Comparison of ENCODE assay signal across 1 cellular context in the genomic region with DNA sequence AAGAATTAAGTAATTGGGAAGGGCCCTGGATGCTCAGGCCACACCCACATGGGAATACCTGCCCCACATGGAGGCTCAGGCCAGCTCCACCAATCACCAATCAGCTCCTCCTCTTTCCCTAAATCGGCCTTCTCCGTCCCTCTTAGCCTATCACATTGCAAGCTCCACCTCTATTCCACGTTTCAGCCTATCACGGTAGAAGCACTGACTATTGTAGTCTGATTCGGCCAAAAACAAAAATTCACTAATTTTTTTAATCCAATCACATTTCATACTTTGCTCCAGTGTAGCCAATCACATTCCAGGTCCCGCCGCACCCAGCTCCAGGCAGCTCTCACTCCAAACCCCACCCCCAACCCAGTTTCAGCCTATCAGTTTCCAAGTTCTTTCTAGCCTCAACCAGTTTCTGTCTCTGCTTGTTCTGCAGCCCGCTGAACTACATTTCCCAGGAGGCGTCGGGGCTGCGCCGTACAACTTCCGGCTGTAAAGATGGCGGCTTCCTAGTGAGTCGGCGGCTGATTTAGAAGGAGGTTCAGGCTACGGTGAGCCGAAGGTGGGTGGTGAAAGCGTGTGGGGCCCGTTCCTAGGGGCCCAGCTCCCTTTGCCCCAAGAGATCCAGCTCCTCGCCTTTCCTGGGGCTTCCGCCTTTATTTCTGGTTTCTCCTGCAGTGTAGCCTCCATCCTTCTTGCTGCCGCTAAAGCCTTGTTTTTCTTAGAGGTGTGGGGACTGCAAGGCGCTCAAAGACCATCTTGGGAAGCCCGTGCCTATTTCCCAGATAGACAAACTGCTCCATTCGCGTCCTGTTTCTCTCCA.
TF ChIP-seq lines count a peak whose summit lies in the region.

A gene (plus strand): TSS at position 469 of the 814 bp plus-strand sequence. CDS start 1,364 bp downstream, outside the sequence.

TF ChIP-seq in HepG2, 621 proteins besides CTCF, POLR2A, EP300 and RAD21 (continued from another document and continues in another):
- TF ChIP-seq, protein P1, sequence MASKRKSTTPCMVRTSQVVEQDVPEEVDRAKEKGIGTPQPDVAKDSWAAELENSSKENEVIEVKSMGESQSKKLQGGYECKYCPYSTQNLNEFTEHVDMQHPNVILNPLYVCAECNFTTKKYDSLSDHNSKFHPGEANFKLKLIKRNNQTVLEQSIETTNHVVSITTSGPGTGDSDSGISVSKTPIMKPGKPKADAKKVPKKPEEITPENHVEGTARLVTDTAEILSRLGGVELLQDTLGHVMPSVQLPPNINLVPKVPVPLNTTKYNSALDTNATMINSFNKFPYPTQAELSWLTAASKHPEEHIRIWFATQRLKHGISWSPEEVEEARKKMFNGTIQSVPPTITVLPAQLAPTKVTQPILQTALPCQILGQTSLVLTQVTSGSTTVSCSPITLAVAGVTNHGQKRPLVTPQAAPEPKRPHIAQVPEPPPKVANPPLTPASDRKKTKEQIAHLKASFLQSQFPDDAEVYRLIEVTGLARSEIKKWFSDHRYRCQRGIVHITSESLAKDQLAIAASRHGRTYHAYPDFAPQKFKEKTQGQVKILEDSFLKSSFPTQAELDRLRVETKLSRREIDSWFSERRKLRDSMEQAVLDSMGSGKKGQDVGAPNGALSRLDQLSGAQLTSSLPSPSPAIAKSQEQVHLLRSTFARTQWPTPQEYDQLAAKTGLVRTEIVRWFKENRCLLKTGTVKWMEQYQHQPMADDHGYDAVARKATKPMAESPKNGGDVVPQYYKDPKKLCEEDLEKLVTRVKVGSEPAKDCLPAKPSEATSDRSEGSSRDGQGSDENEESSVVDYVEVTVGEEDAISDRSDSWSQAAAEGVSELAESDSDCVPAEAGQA (IDR thresholded peaks at IDR 0.05; ENCODE audit: low read depth) = peak; percentile 88
- TF ChIP-seq, protein P1 (CRISPR knock-in tag; IDR thresholded peaks at IDR 0.05; ENCODE audit: borderline replicate concordance) = no peak
- TF ChIP-seq, protein P2, sequence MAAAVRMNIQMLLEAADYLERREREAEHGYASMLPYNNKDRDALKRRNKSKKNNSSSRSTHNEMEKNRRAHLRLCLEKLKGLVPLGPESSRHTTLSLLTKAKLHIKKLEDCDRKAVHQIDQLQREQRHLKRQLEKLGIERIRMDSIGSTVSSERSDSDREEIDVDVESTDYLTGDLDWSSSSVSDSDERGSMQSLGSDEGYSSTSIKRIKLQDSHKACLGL (CRISPR knock-in tag; IDR thresholded peaks at IDR 0.05) = no peak
- TF ChIP-seq HCFC1 (IDR thresholded peaks at IDR 0.05; ENCODE audit: low read depth, low read length) (peak; percentile 94), SETDB1 (CRISPR knock-in tag; IDR thresholded peaks at IDR 0.05; ENCODE audit: borderline replicate concordance) (no peak), ZNF20 (CRISPR knock-in tag; IDR thresholded peaks at IDR 0.05) (no peak), REXO4 (CRISPR knock-in tag; IDR thresholded peaks at IDR 0.05; ENCODE audit: borderline replicate concordance) (no peak), MLLT10 (CRISPR knock-in tag; IDR thresholded peaks at IDR 0.05) (no peak), JUND (CRISPR knock-in tag; IDR thresholded peaks at IDR 0.05) (no peak), YEATS2 (CRISPR knock-in tag; IDR thresholded peaks at IDR 0.05; ENCODE audit: borderline replicate concordance) (peak; percentile 81; the same call in 1 of the 2 replicates), RBFOX2 (IDR thresholded peaks at IDR 0.05; ENCODE audit: low read depth, low read length) (peak; percentile 49; the same call in 1 of the 2 replicates), HOXA3 (CRISPR knock-in tag; IDR thresholded peaks at IDR 0.05) (peak; percentile 95), GATAD2A (CRISPR knock-in tag; IDR thresholded peaks at IDR 0.05) (peak; percentile 41; the same call in 1 of the 2 replicates), CREM (IDR thresholded peaks at IDR 0.05) (peak; percentile 96), CREM (CRISPR knock-in tag; IDR thresholded peaks at IDR 0.05) (no peak), SIX4 (CRISPR knock-in tag; IDR thresholded peaks at IDR 0.05) (0 out of 2 replicates have a peak, but pooled peaks have one; percentile 17), MIER3 (CRISPR knock-in tag; IDR thresholded peaks at IDR 0.05; ENCODE audit: borderline replicate concordance) (peak; percentile 74; the same call in 1 of the 2 replicates), POLR2AphosphoS5 (IDR thresholded peaks at IDR 0.05; ENCODE audit: low read depth, low read length) (peak; percentile 84), TOE1 (CRISPR knock-in tag; IDR thresholded peaks at IDR 0.05) (no peak), HOXA5 (CRISPR knock-in tag; IDR thresholded peaks at IDR 0.05) (peak; percentile 24; the same call in 1 of the 2 replicates), NCOA5 (CRISPR knock-in tag; IDR thresholded peaks at IDR 0.05) (no peak), SMAD3 (CRISPR knock-in tag; IDR thresholded peaks at IDR 0.05) (no peak), ZNF124 (CRISPR knock-in tag; IDR thresholded peaks at IDR 0.05) (peak; percentile 77; the same call in 1 of the 2 replicates), NFKBIZ (CRISPR knock-in tag; IDR thresholded peaks at IDR 0.05) (no peak)
- TF ChIP-seq, protein P3, sequence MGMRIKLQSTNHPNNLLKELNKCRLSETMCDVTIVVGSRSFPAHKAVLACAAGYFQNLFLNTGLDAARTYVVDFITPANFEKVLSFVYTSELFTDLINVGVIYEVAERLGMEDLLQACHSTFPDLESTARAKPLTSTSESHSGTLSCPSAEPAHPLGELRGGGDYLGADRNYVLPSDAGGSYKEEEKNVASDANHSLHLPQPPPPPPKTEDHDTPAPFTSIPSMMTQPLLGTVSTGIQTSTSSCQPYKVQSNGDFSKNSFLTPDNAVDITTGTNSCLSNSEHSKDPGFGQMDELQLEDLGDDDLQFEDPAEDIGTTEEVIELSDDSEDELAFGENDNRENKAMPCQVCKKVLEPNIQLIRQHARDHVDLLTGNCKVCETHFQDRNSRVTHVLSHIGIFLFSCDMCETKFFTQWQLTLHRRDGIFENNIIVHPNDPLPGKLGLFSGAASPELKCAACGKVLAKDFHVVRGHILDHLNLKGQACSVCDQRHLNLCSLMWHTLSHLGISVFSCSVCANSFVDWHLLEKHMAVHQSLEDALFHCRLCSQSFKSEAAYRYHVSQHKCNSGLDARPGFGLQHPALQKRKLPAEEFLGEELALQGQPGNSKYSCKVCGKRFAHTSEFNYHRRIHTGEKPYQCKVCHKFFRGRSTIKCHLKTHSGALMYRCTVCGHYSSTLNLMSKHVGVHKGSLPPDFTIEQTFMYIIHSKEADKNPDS (CRISPR knock-in tag; IDR thresholded peaks at IDR 0.05) = no peak
- TF ChIP-seq, protein P4, sequence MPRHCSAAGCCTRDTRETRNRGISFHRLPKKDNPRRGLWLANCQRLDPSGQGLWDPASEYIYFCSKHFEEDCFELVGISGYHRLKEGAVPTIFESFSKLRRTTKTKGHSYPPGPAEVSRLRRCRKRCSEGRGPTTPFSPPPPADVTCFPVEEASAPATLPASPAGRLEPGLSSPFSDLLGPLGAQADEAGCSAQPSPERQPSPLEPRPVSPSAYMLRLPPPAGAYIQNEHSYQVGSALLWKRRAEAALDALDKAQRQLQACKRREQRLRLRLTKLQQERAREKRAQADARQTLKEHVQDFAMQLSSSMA (CRISPR knock-in tag; IDR thresholded peaks at IDR 0.05) = 0 out of 2 replicates have a peak, but pooled peaks have one; percentile 54
- TF ChIP-seq, protein P5, sequence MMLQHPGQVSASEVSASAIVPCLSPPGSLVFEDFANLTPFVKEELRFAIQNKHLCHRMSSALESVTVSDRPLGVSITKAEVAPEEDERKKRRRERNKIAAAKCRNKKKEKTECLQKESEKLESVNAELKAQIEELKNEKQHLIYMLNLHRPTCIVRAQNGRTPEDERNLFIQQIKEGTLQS (CRISPR knock-in tag; IDR thresholded peaks at IDR 0.05) = no peak
- TF ChIP-seq, protein P6, sequence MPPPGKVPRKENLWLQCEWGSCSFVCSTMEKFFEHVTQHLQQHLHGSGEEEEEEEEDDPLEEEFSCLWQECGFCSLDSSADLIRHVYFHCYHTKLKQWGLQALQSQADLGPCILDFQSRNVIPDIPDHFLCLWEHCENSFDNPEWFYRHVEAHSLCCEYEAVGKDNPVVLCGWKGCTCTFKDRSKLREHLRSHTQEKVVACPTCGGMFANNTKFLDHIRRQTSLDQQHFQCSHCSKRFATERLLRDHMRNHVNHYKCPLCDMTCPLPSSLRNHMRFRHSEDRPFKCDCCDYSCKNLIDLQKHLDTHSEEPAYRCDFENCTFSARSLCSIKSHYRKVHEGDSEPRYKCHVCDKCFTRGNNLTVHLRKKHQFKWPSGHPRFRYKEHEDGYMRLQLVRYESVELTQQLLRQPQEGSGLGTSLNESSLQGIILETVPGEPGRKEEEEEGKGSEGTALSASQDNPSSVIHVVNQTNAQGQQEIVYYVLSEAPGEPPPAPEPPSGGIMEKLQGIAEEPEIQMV (CRISPR knock-in tag; IDR thresholded peaks at IDR 0.05; ENCODE audit: low read depth) = 0 out of 2 replicates have a peak, but pooled peaks have one; percentile 18
- TF ChIP-seq, protein P7, sequence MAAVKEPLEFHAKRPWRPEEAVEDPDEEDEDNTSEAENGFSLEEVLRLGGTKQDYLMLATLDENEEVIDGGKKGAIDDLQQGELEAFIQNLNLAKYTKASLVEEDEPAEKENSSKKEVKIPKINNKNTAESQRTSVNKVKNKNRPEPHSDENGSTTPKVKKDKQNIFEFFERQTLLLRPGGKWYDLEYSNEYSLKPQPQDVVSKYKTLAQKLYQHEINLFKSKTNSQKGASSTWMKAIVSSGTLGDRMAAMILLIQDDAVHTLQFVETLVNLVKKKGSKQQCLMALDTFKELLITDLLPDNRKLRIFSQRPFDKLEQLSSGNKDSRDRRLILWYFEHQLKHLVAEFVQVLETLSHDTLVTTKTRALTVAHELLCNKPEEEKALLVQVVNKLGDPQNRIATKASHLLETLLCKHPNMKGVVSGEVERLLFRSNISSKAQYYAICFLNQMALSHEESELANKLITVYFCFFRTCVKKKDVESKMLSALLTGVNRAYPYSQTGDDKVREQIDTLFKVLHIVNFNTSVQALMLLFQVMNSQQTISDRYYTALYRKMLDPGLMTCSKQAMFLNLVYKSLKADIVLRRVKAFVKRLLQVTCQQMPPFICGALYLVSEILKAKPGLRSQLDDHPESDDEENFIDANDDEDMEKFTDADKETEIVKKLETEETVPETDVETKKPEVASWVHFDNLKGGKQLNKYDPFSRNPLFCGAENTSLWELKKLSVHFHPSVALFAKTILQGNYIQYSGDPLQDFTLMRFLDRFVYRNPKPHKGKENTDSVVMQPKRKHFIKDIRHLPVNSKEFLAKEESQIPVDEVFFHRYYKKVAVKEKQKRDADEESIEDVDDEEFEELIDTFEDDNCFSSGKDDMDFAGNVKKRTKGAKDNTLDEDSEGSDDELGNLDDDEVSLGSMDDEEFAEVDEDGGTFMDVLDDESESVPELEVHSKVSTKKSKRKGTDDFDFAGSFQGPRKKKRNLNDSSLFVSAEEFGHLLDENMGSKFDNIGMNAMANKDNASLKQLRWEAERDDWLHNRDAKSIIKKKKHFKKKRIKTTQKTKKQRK (IDR thresholded peaks at IDR 0.05; ENCODE audit: low read length) = peak; percentile 48; the same call in 1 of the 2 replicates
- TF ChIP-seq, protein P8, sequence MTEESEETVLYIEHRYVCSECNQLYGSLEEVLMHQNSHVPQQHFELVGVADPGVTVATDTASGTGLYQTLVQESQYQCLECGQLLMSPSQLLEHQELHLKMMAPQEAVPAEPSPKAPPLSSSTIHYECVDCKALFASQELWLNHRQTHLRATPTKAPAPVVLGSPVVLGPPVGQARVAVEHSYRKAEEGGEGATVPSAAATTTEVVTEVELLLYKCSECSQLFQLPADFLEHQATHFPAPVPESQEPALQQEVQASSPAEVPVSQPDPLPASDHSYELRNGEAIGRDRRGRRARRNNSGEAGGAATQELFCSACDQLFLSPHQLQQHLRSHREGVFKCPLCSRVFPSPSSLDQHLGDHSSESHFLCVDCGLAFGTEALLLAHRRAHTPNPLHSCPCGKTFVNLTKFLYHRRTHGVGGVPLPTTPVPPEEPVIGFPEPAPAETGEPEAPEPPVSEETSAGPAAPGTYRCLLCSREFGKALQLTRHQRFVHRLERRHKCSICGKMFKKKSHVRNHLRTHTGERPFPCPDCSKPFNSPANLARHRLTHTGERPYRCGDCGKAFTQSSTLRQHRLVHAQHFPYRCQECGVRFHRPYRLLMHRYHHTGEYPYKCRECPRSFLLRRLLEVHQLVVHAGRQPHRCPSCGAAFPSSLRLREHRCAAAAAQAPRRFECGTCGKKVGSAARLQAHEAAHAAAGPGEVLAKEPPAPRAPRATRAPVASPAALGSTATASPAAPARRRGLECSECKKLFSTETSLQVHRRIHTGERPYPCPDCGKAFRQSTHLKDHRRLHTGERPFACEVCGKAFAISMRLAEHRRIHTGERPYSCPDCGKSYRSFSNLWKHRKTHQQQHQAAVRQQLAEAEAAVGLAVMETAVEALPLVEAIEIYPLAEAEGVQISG (CRISPR knock-in tag; IDR thresholded peaks at IDR 0.05) = peak; percentile 91
- TF ChIP-seq, protein P9, sequence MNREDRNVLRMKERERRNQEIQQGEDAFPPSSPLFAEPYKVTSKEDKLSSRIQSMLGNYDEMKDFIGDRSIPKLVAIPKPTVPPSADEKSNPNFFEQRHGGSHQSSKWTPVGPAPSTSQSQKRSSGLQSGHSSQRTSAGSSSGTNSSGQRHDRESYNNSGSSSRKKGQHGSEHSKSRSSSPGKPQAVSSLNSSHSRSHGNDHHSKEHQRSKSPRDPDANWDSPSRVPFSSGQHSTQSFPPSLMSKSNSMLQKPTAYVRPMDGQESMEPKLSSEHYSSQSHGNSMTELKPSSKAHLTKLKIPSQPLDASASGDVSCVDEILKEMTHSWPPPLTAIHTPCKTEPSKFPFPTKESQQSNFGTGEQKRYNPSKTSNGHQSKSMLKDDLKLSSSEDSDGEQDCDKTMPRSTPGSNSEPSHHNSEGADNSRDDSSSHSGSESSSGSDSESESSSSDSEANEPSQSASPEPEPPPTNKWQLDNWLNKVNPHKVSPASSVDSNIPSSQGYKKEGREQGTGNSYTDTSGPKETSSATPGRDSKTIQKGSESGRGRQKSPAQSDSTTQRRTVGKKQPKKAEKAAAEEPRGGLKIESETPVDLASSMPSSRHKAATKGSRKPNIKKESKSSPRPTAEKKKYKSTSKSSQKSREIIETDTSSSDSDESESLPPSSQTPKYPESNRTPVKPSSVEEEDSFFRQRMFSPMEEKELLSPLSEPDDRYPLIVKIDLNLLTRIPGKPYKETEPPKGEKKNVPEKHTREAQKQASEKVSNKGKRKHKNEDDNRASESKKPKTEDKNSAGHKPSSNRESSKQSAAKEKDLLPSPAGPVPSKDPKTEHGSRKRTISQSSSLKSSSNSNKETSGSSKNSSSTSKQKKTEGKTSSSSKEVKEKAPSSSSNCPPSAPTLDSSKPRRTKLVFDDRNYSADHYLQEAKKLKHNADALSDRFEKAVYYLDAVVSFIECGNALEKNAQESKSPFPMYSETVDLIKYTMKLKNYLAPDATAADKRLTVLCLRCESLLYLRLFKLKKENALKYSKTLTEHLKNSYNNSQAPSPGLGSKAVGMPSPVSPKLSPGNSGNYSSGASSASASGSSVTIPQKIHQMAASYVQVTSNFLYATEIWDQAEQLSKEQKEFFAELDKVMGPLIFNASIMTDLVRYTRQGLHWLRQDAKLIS (CRISPR knock-in tag; IDR thresholded peaks at IDR 0.05) = no peak
